10 cellular contexts compared by ENCODE assay signal in genomic region chr20:15162061-15162740, GRCh38.
DNase-seq lines count a peak whose midpoint lies in the region; ATAC-seq and TF ChIP-seq lines count a peak whose summit lies in the region.
"Had no signal": no experiment of that assay in that cellular context is flagged by ENCODE, and none has a peak within 500 bp of the region (broad histone marks: within the 10 kb centered on the region; RNA-seq: fewer than 3 reads in every experiment).

No MANE protein-coding gene starts in this region.

- H3K36me3 Mint-ChIP-seq in type B pancreatic cell (no peaks in the 10 kb centered on the region), glutamatergic neuron (ENCODE audit: unreplicated experiment) (no peaks in the 10 kb centered on the region)

- DNase-seq in AG10803 (ENCODE audit: low read depth) (no peak), T-helper 9 cell (no peak), RWPE1 (ENCODE audit: low spot score) (no peak), type B pancreatic cell (ENCODE audit: extremely low spot score, unreplicated experiment) (no peak), glutamatergic neuron (no peak)
- DNase-seq: NCI-H1417 treated with DMSO at 0.1 percent for 48 hours, uterus had no signal

- TF ChIP-seq CTCF in AG10803 (conservative IDR thresholded peaks at IDR 0.05; ENCODE audit: low read length) (no peak), RWPE1 (conservative IDR thresholded peaks at IDR 0.05; ENCODE audit: low read depth) (no peak), type B pancreatic cell (conservative IDR thresholded peaks at IDR 0.05) (no peak), glutamatergic neuron (IDR thresholded peaks at IDR 0.05; ENCODE audit: partially characterized antibody, unreplicated experiment) (no peak)

- H3K4me1 Mint-ChIP-seq in type B pancreatic cell (ENCODE audit: unreplicated experiment), result peaks cover 2% of the 10 kb centered on the region
- peaks cover 4% of the 10 kb centered on the region for H3K4me1 Mint-ChIP-seq in glutamatergic neuron (ENCODE audit: low read depth, unreplicated experiment)

- POLR2A ChIA-PET in RWPE1 (lab: Yijun Ruan, JAX; ENCODE audit: low non-redundant PET), result no interaction called here

- H3K9me3 ChIP-seq in endocrine pancreas (ENCODE audit: control insufficient read depth, low read length), result no peaks in the 10 kb centered on the region
- H3K9me3 ChIP-seq: uterus had no signal

- no peaks in the 10 kb centered on the region for H3K27me3 ChIP-seq in endocrine pancreas (ENCODE audit: control insufficient read depth, insufficient read depth, low read length)
- H3K27me3 ChIP-seq: uterus had no signal

- H3K9ac ChIP-seq in endocrine pancreas (ENCODE audit: control insufficient read depth, insufficient read depth, low read length), result no peak overlapping the region

- H3K4me3 Mint-ChIP-seq in type B pancreatic cell (no peak overlapping the region), glutamatergic neuron (ENCODE audit: unreplicated experiment) (no peak overlapping the region)

- H3K9me3 Mint-ChIP-seq in type B pancreatic cell (peaks cover 5% of the 10 kb centered on the region), glutamatergic neuron (ENCODE audit: unreplicated experiment) (peaks cover 4% of the 10 kb centered on the region)

- no peaks in the 10 kb centered on the region for H3K36me3 ChIP-seq in endocrine pancreas (ENCODE audit: control insufficient read depth, insufficient read depth, low read length)
- H3K36me3 ChIP-seq: uterus had no signal

- H3K27ac Mint-ChIP-seq in type B pancreatic cell (no peak overlapping the region), glutamatergic neuron (ENCODE audit: unreplicated experiment) (no peak overlapping the region)

- no peak overlapping the region for H3K27ac ChIP-seq in RWPE1
- H3K27ac ChIP-seq: uterus had no signal

- H3K4me3 ChIP-seq in AG10803 (ENCODE audit: low read length) (peak overlapping the region; percentile 15; the same call in 1 of the 2 replicates), endocrine pancreas (ENCODE audit: control insufficient read depth, insufficient read depth, low read length) (peak overlapping the region; percentile 61)

- peak; percentile 76 for ATAC-seq in GM19324 (IDR thresholded peaks at IDR 0.05; ENCODE audit: low FRiP score, unreplicated experiment)
- ATAC-seq in HG03469 (IDR thresholded peaks at IDR 0.05; ENCODE audit: unreplicated experiment), result peak; percentile 78

- H3K27me3 Mint-ChIP-seq in type B pancreatic cell (peaks cover 4% of the 10 kb centered on the region), glutamatergic neuron (ENCODE audit: unreplicated experiment) (no peaks in the 10 kb centered on the region)

- peaks cover 3% of the 10 kb centered on the region for H3K4me1 ChIP-seq in endocrine pancreas (ENCODE audit: control insufficient read depth, insufficient read depth, low read length)
- H3K4me1 ChIP-seq: uterus had no signal

- CTCF ChIA-PET in RWPE1 (lab: Yijun Ruan, JAX), result interaction anchor here (0.5 kb wide), 1 partner anchor 527 kb away, joined by 3 read pairs; no protein-coding TSS in a partner anchor
